In the genomic region with DNA sequence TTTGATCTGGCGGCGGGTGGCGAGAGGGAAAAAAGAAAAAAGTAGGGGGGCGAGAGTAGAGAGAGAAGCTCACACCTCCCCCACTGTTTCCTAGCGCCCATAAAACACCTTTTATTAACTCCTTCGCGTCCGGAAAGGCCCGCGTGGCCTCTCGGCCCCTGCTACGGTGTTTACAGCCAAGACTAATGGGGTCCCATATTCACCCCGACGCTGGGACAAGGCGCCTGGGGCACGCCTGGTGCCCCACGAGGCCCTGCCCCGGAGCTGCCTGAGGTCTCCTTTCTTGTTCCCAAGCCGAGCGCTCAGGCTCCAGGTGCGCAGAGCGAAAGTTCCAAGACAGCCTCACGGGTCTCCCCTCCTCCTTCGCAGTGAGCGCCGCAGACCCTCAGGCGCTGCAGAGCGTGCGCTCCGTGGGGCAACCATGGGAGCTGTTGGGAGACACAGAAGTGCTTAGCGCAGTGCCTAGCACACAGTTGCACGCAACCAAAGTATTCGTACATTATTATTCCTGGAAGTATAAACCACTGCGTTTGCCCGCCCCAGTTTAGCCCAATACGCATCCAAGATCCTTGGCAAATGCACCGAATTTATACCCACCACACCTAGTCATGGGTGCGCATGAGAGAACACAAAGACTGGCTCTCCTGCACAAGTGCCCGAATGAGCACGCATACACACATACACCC, we compare ENCODE assay signal across 3 cellular contexts.
A peak's percentile ranks its signal among the peaks of the same experiment; 100 is the strongest.
TF ChIP-seq lines count a peak whose summit lies in the region.

No MANE protein-coding gene starts in this region.

TF ChIP-seq in GM23338, 12 proteins besides CTCF, POLR2A, EP300 and RAD21:
- TF ChIP-seq, protein P1, sequence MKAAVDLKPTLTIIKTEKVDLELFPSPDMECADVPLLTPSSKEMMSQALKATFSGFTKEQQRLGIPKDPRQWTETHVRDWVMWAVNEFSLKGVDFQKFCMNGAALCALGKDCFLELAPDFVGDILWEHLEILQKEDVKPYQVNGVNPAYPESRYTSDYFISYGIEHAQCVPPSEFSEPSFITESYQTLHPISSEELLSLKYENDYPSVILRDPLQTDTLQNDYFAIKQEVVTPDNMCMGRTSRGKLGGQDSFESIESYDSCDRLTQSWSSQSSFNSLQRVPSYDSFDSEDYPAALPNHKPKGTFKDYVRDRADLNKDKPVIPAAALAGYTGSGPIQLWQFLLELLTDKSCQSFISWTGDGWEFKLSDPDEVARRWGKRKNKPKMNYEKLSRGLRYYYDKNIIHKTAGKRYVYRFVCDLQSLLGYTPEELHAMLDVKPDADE (IDR thresholded peaks at IDR 0.05): no peak
- TF ChIP-seq CREB1 (CRISPR knock-in tag; IDR thresholded peaks at IDR 0.05; ENCODE audit: low read depth): no peak
- TF ChIP-seq EZH2phosphoT487 (IDR thresholded peaks at IDR 0.05; ENCODE audit: unreplicated experiment): peak; percentile 85
- peak; percentile 96 for TF ChIP-seq EZH2 (IDR thresholded peaks at IDR 0.05; ENCODE audit: low read depth, unreplicated experiment)
- no peak for TF ChIP-seq JUNB (IDR thresholded peaks at IDR 0.05; ENCODE audit: unreplicated experiment)
- TF ChIP-seq, protein P2, sequence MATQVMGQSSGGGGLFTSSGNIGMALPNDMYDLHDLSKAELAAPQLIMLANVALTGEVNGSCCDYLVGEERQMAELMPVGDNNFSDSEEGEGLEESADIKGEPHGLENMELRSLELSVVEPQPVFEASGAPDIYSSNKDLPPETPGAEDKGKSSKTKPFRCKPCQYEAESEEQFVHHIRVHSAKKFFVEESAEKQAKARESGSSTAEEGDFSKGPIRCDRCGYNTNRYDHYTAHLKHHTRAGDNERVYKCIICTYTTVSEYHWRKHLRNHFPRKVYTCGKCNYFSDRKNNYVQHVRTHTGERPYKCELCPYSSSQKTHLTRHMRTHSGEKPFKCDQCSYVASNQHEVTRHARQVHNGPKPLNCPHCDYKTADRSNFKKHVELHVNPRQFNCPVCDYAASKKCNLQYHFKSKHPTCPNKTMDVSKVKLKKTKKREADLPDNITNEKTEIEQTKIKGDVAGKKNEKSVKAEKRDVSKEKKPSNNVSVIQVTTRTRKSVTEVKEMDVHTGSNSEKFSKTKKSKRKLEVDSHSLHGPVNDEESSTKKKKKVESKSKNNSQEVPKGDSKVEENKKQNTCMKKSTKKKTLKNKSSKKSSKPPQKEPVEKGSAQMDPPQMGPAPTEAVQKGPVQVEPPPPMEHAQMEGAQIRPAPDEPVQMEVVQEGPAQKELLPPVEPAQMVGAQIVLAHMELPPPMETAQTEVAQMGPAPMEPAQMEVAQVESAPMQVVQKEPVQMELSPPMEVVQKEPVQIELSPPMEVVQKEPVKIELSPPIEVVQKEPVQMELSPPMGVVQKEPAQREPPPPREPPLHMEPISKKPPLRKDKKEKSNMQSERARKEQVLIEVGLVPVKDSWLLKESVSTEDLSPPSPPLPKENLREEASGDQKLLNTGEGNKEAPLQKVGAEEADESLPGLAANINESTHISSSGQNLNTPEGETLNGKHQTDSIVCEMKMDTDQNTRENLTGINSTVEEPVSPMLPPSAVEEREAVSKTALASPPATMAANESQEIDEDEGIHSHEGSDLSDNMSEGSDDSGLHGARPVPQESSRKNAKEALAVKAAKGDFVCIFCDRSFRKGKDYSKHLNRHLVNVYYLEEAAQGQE (IDR thresholded peaks at IDR 0.05; ENCODE audit: unreplicated experiment): no peak

TF ChIP-seq in H1, 55 proteins besides CTCF, POLR2A, EP300 and RAD21:
- peak; percentile 28 for TF ChIP-seq ASH2L (IDR thresholded peaks at IDR 0.05; ENCODE audit: low read length)
- TF ChIP-seq RBBP5 (IDR thresholded peaks at IDR 0.05; ENCODE audit: borderline replicate concordance, low read depth, low read length): peak; percentile 41; the same call in 1 of the 2 replicates
- TF ChIP-seq, protein P3, sequence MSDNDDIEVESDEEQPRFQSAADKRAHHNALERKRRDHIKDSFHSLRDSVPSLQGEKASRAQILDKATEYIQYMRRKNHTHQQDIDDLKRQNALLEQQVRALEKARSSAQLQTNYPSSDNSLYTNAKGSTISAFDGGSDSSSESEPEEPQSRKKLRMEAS (IDR thresholded peaks at IDR 0.05): peak; percentile 44; the same call in 1 of the 2 replicates
- no peak for TF ChIP-seq BCL11A (IDR thresholded peaks at IDR 0.05; ENCODE audit: low read depth in 2 of 2, low read length in 2 of 2)
- no peak for TF ChIP-seq EGR1 (IDR thresholded peaks at IDR 0.05; ENCODE audit: borderline replicate concordance, low read depth, low read length)
- TF ChIP-seq SIX5 (IDR thresholded peaks at IDR 0.05; ENCODE audit: low read depth, low read length): no peak
- TF ChIP-seq CTBP2 (IDR thresholded peaks at IDR 0.05; ENCODE audit: borderline replicate concordance, insufficient read depth, insufficient read length, low read length): peak; percentile 93
- TF ChIP-seq MAFK (IDR thresholded peaks at IDR 0.05; ENCODE audit: low read depth, low read length): no peak
- TF ChIP-seq TCF12 (IDR thresholded peaks at IDR 0.05; ENCODE audit: low read depth, low read length): 0 out of 2 replicates have a peak, but pooled peaks have one; percentile 21
- TF ChIP-seq TEAD4 (IDR thresholded peaks at IDR 0.05; ENCODE audit: low read depth, low read length): no peak
- TF ChIP-seq YY1 (IDR thresholded peaks at IDR 0.05; ENCODE audit: low read depth, low read length): no peak
- no peak for TF ChIP-seq CHD2 (IDR thresholded peaks at IDR 0.05; ENCODE audit: low read length)
- TF ChIP-seq SP2 (IDR thresholded peaks at IDR 0.05; ENCODE audit: low read length): no peak
- no peak for TF ChIP-seq JUND (IDR thresholded peaks at IDR 0.05; ENCODE audit: low read length)
- TF ChIP-seq, protein P4, sequence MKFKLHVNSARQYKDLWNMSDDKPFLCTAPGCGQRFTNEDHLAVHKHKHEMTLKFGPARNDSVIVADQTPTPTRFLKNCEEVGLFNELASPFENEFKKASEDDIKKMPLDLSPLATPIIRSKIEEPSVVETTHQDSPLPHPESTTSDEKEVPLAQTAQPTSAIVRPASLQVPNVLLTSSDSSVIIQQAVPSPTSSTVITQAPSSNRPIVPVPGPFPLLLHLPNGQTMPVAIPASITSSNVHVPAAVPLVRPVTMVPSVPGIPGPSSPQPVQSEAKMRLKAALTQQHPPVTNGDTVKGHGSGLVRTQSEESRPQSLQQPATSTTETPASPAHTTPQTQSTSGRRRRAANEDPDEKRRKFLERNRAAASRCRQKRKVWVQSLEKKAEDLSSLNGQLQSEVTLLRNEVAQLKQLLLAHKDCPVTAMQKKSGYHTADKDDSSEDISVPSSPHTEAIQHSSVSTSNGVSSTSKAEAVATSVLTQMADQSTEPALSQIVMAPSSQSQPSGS (IDR thresholded peaks at IDR 0.05; ENCODE audit: low read length): no peak
- no peak for TF ChIP-seq KDM5A (IDR thresholded peaks at IDR 0.05; ENCODE audit: low read length)
- TF ChIP-seq POLR2AphosphoS5 (IDR thresholded peaks at IDR 0.05; ENCODE audit: low read depth, low read length): no peak
- no peak for TF ChIP-seq TAF1 (IDR thresholded peaks at IDR 0.05; ENCODE audit: low read depth, low read length)
- TF ChIP-seq CEBPB (IDR thresholded peaks at IDR 0.05; ENCODE audit: low read depth, low read length): no peak
- TF ChIP-seq EZH2 (IDR thresholded peaks at IDR 0.05; ENCODE audit: low read depth, low read length, severe bottlenecking): peak; percentile 89
- no peak for TF ChIP-seq CBX5 (IDR thresholded peaks at IDR 0.05; ENCODE audit: low read depth, low read length)
- TF ChIP-seq SUZ12 (IDR thresholded peaks at IDR 0.05; ENCODE audit: low read length): peak; percentile 94
- no peak for TF ChIP-seq GABPA (IDR thresholded peaks at IDR 0.05; ENCODE audit: borderline replicate concordance, insufficient read depth, low read length)
- TF ChIP-seq KDM4A (IDR thresholded peaks at IDR 0.05; ENCODE audit: low read depth, low read length, severe bottlenecking): no peak

TF ChIP-seq in SK-N-SH treated with all-trans-retinoic acid at 6 μM for 48 hours, 23 proteins besides CTCF, POLR2A, EP300 and RAD21:
- TF ChIP-seq, protein P5, sequence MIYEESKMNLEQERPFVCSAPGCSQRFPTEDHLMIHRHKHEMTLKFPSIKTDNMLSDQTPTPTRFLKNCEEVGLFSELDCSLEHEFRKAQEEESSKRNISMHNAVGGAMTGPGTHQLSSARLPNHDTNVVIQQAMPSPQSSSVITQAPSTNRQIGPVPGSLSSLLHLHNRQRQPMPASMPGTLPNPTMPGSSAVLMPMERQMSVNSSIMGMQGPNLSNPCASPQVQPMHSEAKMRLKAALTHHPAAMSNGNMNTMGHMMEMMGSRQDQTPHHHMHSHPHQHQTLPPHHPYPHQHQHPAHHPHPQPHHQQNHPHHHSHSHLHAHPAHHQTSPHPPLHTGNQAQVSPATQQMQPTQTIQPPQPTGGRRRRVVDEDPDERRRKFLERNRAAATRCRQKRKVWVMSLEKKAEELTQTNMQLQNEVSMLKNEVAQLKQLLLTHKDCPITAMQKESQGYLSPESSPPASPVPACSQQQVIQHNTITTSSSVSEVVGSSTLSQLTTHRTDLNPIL (CRISPR knock-in tag; IDR thresholded peaks at IDR 0.05; ENCODE audit: low read depth): no peak
- TF ChIP-seq ZC3H10 (CRISPR knock-in tag; IDR thresholded peaks at IDR 0.05) (no peak), ESRRG (CRISPR knock-in tag; IDR thresholded peaks at IDR 0.05) (no peak), TOX (CRISPR knock-in tag; IDR thresholded peaks at IDR 0.05; ENCODE audit: borderline replicate concordance) (no peak), ZFP3 (CRISPR knock-in tag; IDR thresholded peaks at IDR 0.05) (no peak)
